ENCODE assay signal across 8 cellular contexts in genomic region chr17:40121191-40121885, GRCh38. TPM values are rescaled to one million over a fixed set of nuclear protein-coding genes. Genes with fewer than 3 reads are reported as not detected.
DNase-seq lines count a peak whose midpoint lies in the region; ATAC-seq and TF ChIP-seq lines count a peak whose summit lies in the region.

No MANE protein-coding gene starts in this region.

- H3K9me2 ChIP-seq in hepatocyte (replicated peaks; ENCODE audit: insufficient read depth): no peaks in the 10 kb centered on the region

- ATAC-seq in GM21423 (IDR thresholded peaks at IDR 0.05; ENCODE audit: unreplicated experiment) (peak; percentile 8), HG02571 (IDR thresholded peaks at IDR 0.05; ENCODE audit: unreplicated experiment) (no peak)

- H3K4me3 ChIP-seq in hepatocyte: peak overlapping the region; percentile 98

- TF ChIP-seq CTCF in C4-2B (conservative IDR thresholded peaks at IDR 0.05): no peak
- TF ChIP-seq CTCF in hepatocyte (IDR thresholded peaks at IDR 0.05; ENCODE audit: poor library complexity): no peak

- H3K4me2 ChIP-seq in hepatocyte: peak overlapping the region; percentile 94

- peak overlapping the region; percentile 12 for H2AFZ ChIP-seq in hepatocyte

- H3K79me2 ChIP-seq in hepatocyte: peaks cover 64% of the 10 kb centered on the region

- H3K36me3 ChIP-seq in hepatocyte (replicated peaks; ENCODE audit: insufficient read depth, low read depth): no peaks in the 10 kb centered on the region

- peak overlapping the region; percentile 97 for H3K27ac ChIP-seq in C4-2B
- peak overlapping the region; percentile 94 for H3K27ac ChIP-seq in hepatocyte

- H3K4me1 ChIP-seq in hepatocyte (ENCODE audit: insufficient read depth): peaks cover 21% of the 10 kb centered on the region

- H4K20me1 ChIP-seq in hepatocyte (ENCODE audit: insufficient read depth, poor library complexity, severe bottlenecking): peaks cover 36% of the 10 kb centered on the region

- DNase-seq in NCI-H748 treated with DMSO at 0.1 percent for 48 hours (lab: John Stamatoyannopoulos, UW) (peak; percentile 9), anterior cingulate cortex (lab: John Stamatoyannopoulos, UW) (peak in 45 of 58 donors; percentile 22 to 81 (median 63)), hepatocyte (ENCODE audit: low spot score) (peak; percentile 77), putamen (ENCODE audit: low spot score) (peak; percentile 78), ureter (ENCODE audit: low spot score) (no peak)

- 2% methylated on average over 20 of the region's 51 CpGs for WGBS in hepatocyte (ENCODE audit: low lambda C conversion rate, missing lambda C conversion rate)

- no peaks in the 10 kb centered on the region for H3K9me3 ChIP-seq in hepatocyte (ENCODE audit: low read depth)

- H3K27me3 ChIP-seq in hepatocyte: no peaks in the 10 kb centered on the region

RNA-seq across cellular contexts. Expression of gene MSL1, which starts 0.4 kb away (rescaled TPM):
- total RNA-seq in hepatocyte: 71.9 and 81.6 TPM in 2 replicates
- 26.7 and 31.4 TPM in 2 replicates for polyA plus RNA-seq in hepatocyte
- 91.3 TPM for total RNA-seq in ureter

RNA-seq across cellular contexts. Expression of gene CASC3, which starts 19.0 kb away (rescaled TPM):
- total RNA-seq in hepatocyte (26.7 and 30.2 TPM in 2 replicates), ureter (121 TPM)
- polyA plus RNA-seq in hepatocyte: 33.0 and 37.5 TPM in 2 replicates

RNA-seq across cellular contexts. Expression of gene NR1D1, which starts 20.9 kb away (rescaled TPM):
- 2.3 and 3.0 TPM in 2 replicates for total RNA-seq in hepatocyte
- polyA plus RNA-seq in hepatocyte: 6.9 and 7.1 TPM in 2 replicates
- total RNA-seq in ureter: 26.0 TPM

RNA-seq across cellular contexts. Expression of gene RAPGEFL1, which starts 55.9 kb away (rescaled TPM):
- total RNA-seq in hepatocyte (4.0 and 4.9 TPM in 2 replicates), ureter (138 TPM)
- 4.2 and 6.0 TPM in 2 replicates for polyA plus RNA-seq in hepatocyte

RNA-seq across cellular contexts. Expression of gene THRA, which starts 58.6 kb away (rescaled TPM):
- total RNA-seq in hepatocyte (35.3 and 40.2 TPM in 2 replicates), ureter (54.7 TPM)
- 20.7 and 22.5 TPM in 2 replicates for polyA plus RNA-seq in hepatocyte
